Comparison of ENCODE assay signal across 1 cellular context in genomic region chr5:14120176-14120575, GRCh38.
TF ChIP-seq lines count a peak whose summit lies in the region.

No MANE protein-coding gene starts in this region.

TF ChIP-seq in A549, 52 proteins besides CTCF, POLR2A, EP300 and RAD21 (continued from another document):
- TF ChIP-seq HMGXB4 (CRISPR knock-in tag; IDR thresholded peaks at IDR 0.05; ENCODE audit: borderline replicate concordance) (no peak), ZSCAN20 (CRISPR knock-in tag; IDR thresholded peaks at IDR 0.05) (no peak), CHD4 (IDR thresholded peaks at IDR 0.05; ENCODE audit: borderline replicate concordance) (no peak), FOSB (CRISPR knock-in tag; IDR thresholded peaks at IDR 0.05) (no peak)
